In the genomic region with DNA sequence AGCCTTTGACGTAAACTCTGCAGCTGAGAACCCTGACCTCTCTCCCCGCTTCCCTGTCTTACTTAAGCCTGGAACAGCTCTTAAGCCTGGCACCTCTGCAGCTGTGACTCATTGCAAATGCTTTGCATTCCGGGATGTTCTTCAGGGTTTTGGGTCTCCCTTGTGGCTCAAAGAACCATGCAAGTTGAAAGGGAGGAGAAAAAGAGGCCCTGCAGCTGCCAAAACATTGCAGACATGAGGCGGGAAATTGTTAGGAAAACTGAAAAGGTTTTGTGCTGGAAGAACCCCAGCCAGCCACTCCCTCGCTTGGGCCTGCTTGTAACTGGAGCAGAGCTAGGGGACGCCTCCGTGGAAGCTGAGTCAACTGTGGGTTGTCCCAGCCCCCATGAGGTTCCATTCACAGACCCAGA, we compare ENCODE assay signal across 9 cellular contexts.
DNase-seq lines count a peak whose midpoint lies in the region; ATAC-seq and TF ChIP-seq lines count a peak whose summit lies in the region.
"Had no signal": no experiment of that assay in that cellular context is flagged by ENCODE, and none has a peak within 500 bp of the region (broad histone marks: within the 10 kb centered on the region; RNA-seq: fewer than 3 reads in every experiment).

No MANE protein-coding gene starts in this region.

- TF ChIP-seq POLR2A in adrenal gland (IDR thresholded peaks at IDR 0.05): no peak

- no peaks in the 10 kb centered on the region for H3K9me3 ChIP-seq in adrenal gland (replicated peaks in 1 of 3)

- no peaks in the 10 kb centered on the region for H3K27me3 ChIP-seq in adrenal gland

- ATAC-seq in left cardiac atrium: peak; percentile 93 to 97
- no peak for ATAC-seq in GM18873 (IDR thresholded peaks at IDR 0.05; ENCODE audit: low FRiP score, unreplicated experiment)

- intact Hi-C loops in adrenal gland (cut with DNase I): no loop called here
- intact Hi-C loops in left cardiac atrium (cut with DNase I): no loop called here

- peak; percentile 94 for DNase-seq in ELR (ENCODE audit: low read depth)
- DNase-seq in adrenal gland: peak; percentile 33 to 89 (median 77)
- DNase-seq in left cardiac atrium: peak; percentile 83
- peak; percentile 10 for DNase-seq in putamen (ENCODE audit: low spot score)
- no peak for DNase-seq in cortex of kidney (lab: John Stamatoyannopoulos, UW)
- DNase-seq in activated CD4-positive, alpha-beta T cell treated with anti-CD3 and anti-CD28 coated beads, Interleukin-2, amount 50 U/mL, for 48 hours: no peak
- DNase-seq in GM19240 (ENCODE audit: insufficient read length, low spot score): no peak
- DNase-seq: activated naive CD8-positive, alpha-beta T cell treated with anti-CD3 and anti-CD28 coated beads, Interleukin-2, amount 10 ng/mL, durations not matched to agents 7 days and 5 days had no signal

- no peak overlapping the region for H3K4me3 ChIP-seq in adrenal gland

- peaks cover 5 to 6% of the 10 kb centered on the region in 2 donors for H3K4me1 ChIP-seq in adrenal gland (replicated peaks in 1 of 2)

- no peaks in the 10 kb centered on the region for H3K36me3 ChIP-seq in adrenal gland (replicated peaks in 1 of 2)

- H3K27ac ChIP-seq in adrenal gland: peak overlapping the region in 3 of 5 donors; percentile 11 to 52 (median 31)

- no peak for TF ChIP-seq CTCF in adrenal gland (IDR thresholded peaks at IDR 0.05)

- WGBS in adrenal gland, 4 donors: 42 to 51% (median 48%) methylated on average over 7 of the region's 7 CpGs

Comparison
In these comparisons a context has a peak if more than half of its experiments do, and no peak if none do; other contexts are left out.
1. DNase-seq: peak in ELR (single experiment), adrenal gland (7 of 7), left cardiac atrium (single experiment) and putamen (single experiment); none in cortex of kidney (single experiment), activated CD4-positive, alpha-beta T cell treated with anti-CD3 and anti-CD28 coated beads, Interleukin-2, amount 50 U/mL, for 48 hours (0 of 2) and GM19240 (single experiment).